19 cellular contexts compared by ENCODE assay signal in the genomic region with DNA sequence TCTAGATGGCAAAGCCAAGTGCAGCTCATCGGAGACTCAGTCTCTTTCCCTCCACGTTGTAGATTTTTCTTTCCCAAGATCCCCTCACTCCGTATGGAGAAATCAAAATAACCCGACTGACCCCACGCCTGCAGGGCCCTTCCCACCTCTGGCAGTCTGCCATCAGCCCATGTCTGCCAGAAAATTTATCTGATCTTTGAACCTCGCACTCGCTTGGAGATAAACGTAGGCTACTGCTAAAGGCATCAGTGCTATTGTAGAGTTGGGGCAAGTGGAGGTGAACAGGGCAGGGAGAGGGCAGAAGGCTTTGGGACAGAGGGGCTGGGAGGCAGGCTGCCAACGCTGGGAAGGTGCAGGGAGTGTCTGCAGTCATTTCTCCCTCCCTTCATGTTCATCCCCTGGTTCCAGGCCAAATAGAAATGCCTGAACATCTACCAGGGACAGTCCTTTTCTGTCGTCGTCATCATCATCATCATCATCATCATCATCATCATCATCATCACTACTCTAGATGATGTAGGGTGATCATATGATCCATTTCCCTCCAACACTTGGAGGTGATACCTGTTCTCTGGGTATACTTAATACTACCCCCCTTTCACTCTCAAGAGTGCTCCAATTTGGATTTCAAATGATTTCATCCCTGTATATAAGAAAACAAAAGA.
"Had no signal": no experiment of that assay in that cellular context is flagged by ENCODE, and none has a peak within 500 bp of the region (broad histone marks: within the 10 kb centered on the region; RNA-seq: fewer than 3 reads in every experiment).

No MANE protein-coding gene starts in this region.

- H3K27ac Mint-ChIP-seq: activated CD4-positive, alpha-beta T cell treated with anti-CD3 and anti-CD28 coated beads, Interleukin-2, amount 10 ng/mL, durations not matched to agents 7 days and 5 days; activated naive CD4-positive, alpha-beta T cell treated with anti-CD3 and anti-CD28 coated beads, Interleukin-2, amount 50 U/mL, for 24 hours; naive thymus-derived CD4-positive, alpha-beta T cell; neural progenitor cell; stimulated activated naive B cell treated with anti-CD40 and anti-IgM and Interleukin-4, amounts not matched to agents 10 μg/mL and 1 μg/mL and 100 μg/mL, for 72 hours; T-helper 1 cell treated with Interleukin-12 subunit alpha and Interleukin-12 subunit beta and Interleukin-4 antibody, amounts not matched to agents 30 μg/mL and 1 μg/mL, for 36 hours had no signal

- H3K9me3 ChIP-seq: psoas muscle, thoracic aorta, upper lobe of left lung had no signal

- H3K36me3 Mint-ChIP-seq: activated naive CD4-positive, alpha-beta T cell treated with anti-CD3 and anti-CD28 coated beads, Interleukin-2, amount 50 U/mL, for 24 hours; naive thymus-derived CD4-positive, alpha-beta T cell; neural progenitor cell; stimulated activated naive B cell treated with anti-CD40 and anti-IgM and Interleukin-4, amounts not matched to agents 10 μg/mL and 1 μg/mL and 100 μg/mL, for 72 hours had no signal

- H3K27me3 Mint-ChIP-seq: activated CD4-positive, alpha-beta T cell treated with anti-CD3 and anti-CD28 coated beads, Interleukin-2, amount 10 ng/mL, durations not matched to agents 7 days and 5 days; activated naive CD4-positive, alpha-beta T cell treated with anti-CD3 and anti-CD28 coated beads, Interleukin-2, amount 50 U/mL, for 24 hours had no signal

- H3K4me2 ChIP-seq: neural progenitor cell had no signal

- ATAC-seq: naive thymus-derived CD4-positive, alpha-beta T cell; psoas muscle; right cardiac atrium; stimulated activated naive B cell treated with anti-CD40 and anti-IgM and Interleukin-4, amounts not matched to agents 10 μg/mL and 1 μg/mL and 100 μg/mL, for 72 hours had no signal

- DNase-seq: activated CD4-positive, alpha-beta T cell treated with anti-CD3 and anti-CD28 coated beads, Interleukin-2, amount 10 ng/mL, durations not matched to agents 7 days and 5 days; activated CD8-positive, alpha-beta memory T cell treated with anti-CD3 and anti-CD28 coated beads, Interleukin-2, amount 50 U/mL, for 48 hours; activated gamma-delta T cell; activated T-cell treated with anti-CD3 and anti-CD28 coated beads, Interleukin-2, amount 50 U/mL, for 48 hours; dermis blood vessel endothelial cell; kidney glomerular epithelial cell; mesenchymal stem cell; naive thymus-derived CD4-positive, alpha-beta T cell; stimulated activated naive B cell treated with anti-CD40 and anti-IgM and Interleukin-4, amounts not matched to agents 10 μg/mL and 1 μg/mL and 100 μg/mL, for 72 hours; upper lobe of left lung had no signal

- H3K4me3 Mint-ChIP-seq: activated CD4-positive, alpha-beta T cell treated with anti-CD3 and anti-CD28 coated beads, Interleukin-2, amount 10 ng/mL, durations not matched to agents 7 days and 5 days; activated naive CD4-positive, alpha-beta T cell treated with anti-CD3 and anti-CD28 coated beads, Interleukin-2, amount 50 U/mL, for 24 hours; naive thymus-derived CD4-positive, alpha-beta T cell; neural progenitor cell; stimulated activated naive B cell treated with anti-CD40 and anti-IgM and Interleukin-4, amounts not matched to agents 10 μg/mL and 1 μg/mL and 100 μg/mL, for 72 hours; T-helper 1 cell treated with Interleukin-12 subunit alpha and Interleukin-12 subunit beta and Interleukin-4 antibody, amounts not matched to agents 30 μg/mL and 1 μg/mL, for 36 hours had no signal

- H3K27ac ChIP-seq: epithelial cell of prostate, foreskin keratinocyte, neural progenitor cell, psoas muscle, upper lobe of left lung had no signal

- H3K4me1 ChIP-seq: foreskin keratinocyte, neural progenitor cell had no signal

- FAIRE-seq: astrocyte had no signal

- H3K27me3 ChIP-seq: neural progenitor cell, upper lobe of left lung had no signal

- H3K4me3 ChIP-seq: neural progenitor cell, psoas muscle, thoracic aorta, upper lobe of left lung had no signal

- H2AFZ ChIP-seq: neural progenitor cell had no signal

- H3K9me3 Mint-ChIP-seq: activated CD4-positive, alpha-beta T cell treated with anti-CD3 and anti-CD28 coated beads, Interleukin-2, amount 10 ng/mL, durations not matched to agents 7 days and 5 days; activated naive CD4-positive, alpha-beta T cell treated with anti-CD3 and anti-CD28 coated beads, Interleukin-2, amount 50 U/mL, for 24 hours; naive thymus-derived CD4-positive, alpha-beta T cell; neural progenitor cell; stimulated activated naive B cell treated with anti-CD40 and anti-IgM and Interleukin-4, amounts not matched to agents 10 μg/mL and 1 μg/mL and 100 μg/mL, for 72 hours; T-helper 1 cell treated with Interleukin-12 subunit alpha and Interleukin-12 subunit beta and Interleukin-4 antibody, amounts not matched to agents 30 μg/mL and 1 μg/mL, for 36 hours had no signal

- H3K4me1 Mint-ChIP-seq: activated CD4-positive, alpha-beta T cell treated with anti-CD3 and anti-CD28 coated beads, Interleukin-2, amount 10 ng/mL, durations not matched to agents 7 days and 5 days; activated naive CD4-positive, alpha-beta T cell treated with anti-CD3 and anti-CD28 coated beads, Interleukin-2, amount 50 U/mL, for 24 hours; naive thymus-derived CD4-positive, alpha-beta T cell; neural progenitor cell; stimulated activated naive B cell treated with anti-CD40 and anti-IgM and Interleukin-4, amounts not matched to agents 10 μg/mL and 1 μg/mL and 100 μg/mL, for 72 hours had no signal

- H3K36me3 ChIP-seq: neural progenitor cell, thoracic aorta, upper lobe of left lung had no signal

- H3K9ac ChIP-seq: neural progenitor cell had no signal
